ENCODE assay signal across 14 cellular contexts in genomic region chr3:172179680-172180399, GRCh38.
DNase-seq lines count a peak whose midpoint lies in the region; ATAC-seq and TF ChIP-seq lines count a peak whose summit lies in the region.
"Had no signal": no experiment of that assay in that cellular context is flagged by ENCODE, and none has a peak within 500 bp of the region (broad histone marks: within the 10 kb centered on the region; RNA-seq: fewer than 3 reads in every experiment).

No MANE protein-coding gene starts in this region.

- H2BK15ac ChIP-seq in mesendoderm (replicated peaks; ENCODE audit: low read depth): no peak overlapping the region

- no peak overlapping the region for H2BK5ac ChIP-seq in mesendoderm (ENCODE audit: low read length)

- no peak overlapping the region for H2AK5ac ChIP-seq in mesendoderm (ENCODE audit: low read length)

- no peak overlapping the region for H3K23ac ChIP-seq in mesendoderm (ENCODE audit: low read length)

- H3K4me2 ChIP-seq in hepatocyte (no peak overlapping the region), mesendoderm (ENCODE audit: low read length) (no peak overlapping the region)

- H3K56ac ChIP-seq in mesendoderm (ENCODE audit: low read length): no peak overlapping the region

- no peak overlapping the region for H3K4ac ChIP-seq in mesendoderm (ENCODE audit: low read depth, low read length)

- H3K18ac ChIP-seq in mesendoderm (ENCODE audit: low read length): no peak overlapping the region

- H3K4me1 ChIP-seq in hepatocyte (ENCODE audit: insufficient read depth): peaks cover 20% of the 10 kb centered on the region
- peaks cover 18% of the 10 kb centered on the region for H3K4me1 ChIP-seq in mesendoderm (ENCODE audit: control insufficient read depth, low read depth, low read length)

- no peak overlapping the region for H4K5ac ChIP-seq in mesendoderm (ENCODE audit: low read length)

- H4K20me1 ChIP-seq in hepatocyte (ENCODE audit: insufficient read depth, poor library complexity, severe bottlenecking): peaks cover 12% of the 10 kb centered on the region

- H3K9ac ChIP-seq in mesendoderm (ENCODE audit: low read length): no peak overlapping the region

- H3K79me2 ChIP-seq in hepatocyte: peaks cover 95% of the 10 kb centered on the region
- H3K79me2 ChIP-seq in mesendoderm (ENCODE audit: control insufficient read depth, insufficient read depth, low read length): peaks cover 47% of the 10 kb centered on the region

- H2AFZ ChIP-seq in hepatocyte: no peak overlapping the region

- H3K4me3 ChIP-seq in hepatocyte: no peak overlapping the region
- no peak overlapping the region for H3K4me3 ChIP-seq in mesendoderm (ENCODE audit: low read length)
- H3K4me3 ChIP-seq: lung, Peyer's patch, uterus had no signal

- 74% methylated on average over 5 of the region's 5 CpGs for WGBS in hepatocyte (ENCODE audit: low lambda C conversion rate, missing lambda C conversion rate)
- no CpG with 5 or more reads among the region's 5 CpGs for WGBS in mesendoderm (ENCODE audit: extremely low coverage, insufficient coverage, low lambda C conversion rate)

- H3K9me2 ChIP-seq in hepatocyte (replicated peaks; ENCODE audit: insufficient read depth): no peaks in the 10 kb centered on the region

- H3K9me3 ChIP-seq in hepatocyte (ENCODE audit: low read depth): no peaks in the 10 kb centered on the region
- H3K9me3 ChIP-seq: Peyer's patch, uterus had no signal

- H3K27me3 ChIP-seq in hepatocyte: no peaks in the 10 kb centered on the region
- no peaks in the 10 kb centered on the region for H3K27me3 ChIP-seq in mesendoderm (ENCODE audit: insufficient read depth, low read length, poor library complexity)
- H3K27me3 ChIP-seq: Peyer's patch, uterus had no signal

- no peak overlapping the region for H2BK120ac ChIP-seq in mesendoderm (ENCODE audit: low read depth, low read length)

- H3K27ac ChIP-seq in hepatocyte (peak overlapping the region; percentile 75), mesendoderm (ENCODE audit: low read depth, low read length) (no peak overlapping the region)
- H3K27ac ChIP-seq: uterus had no signal

- ATAC-seq in GM21423 (IDR thresholded peaks at IDR 0.05; ENCODE audit: unreplicated experiment) (peak; percentile 53), HG03097 (IDR thresholded peaks at IDR 0.05; ENCODE audit: low FRiP score, unreplicated experiment) (no peak)

- H3K36me3 ChIP-seq in hepatocyte (replicated peaks; ENCODE audit: insufficient read depth, low read depth): peaks cover 2% of the 10 kb centered on the region
- H3K36me3 ChIP-seq in mesendoderm (ENCODE audit: control insufficient read depth, insufficient read depth, low read length): no peaks in the 10 kb centered on the region
- H3K36me3 ChIP-seq: Peyer's patch, uterus had no signal

- peak; percentile 58 for DNase-seq in DMS53 (lab: John Stamatoyannopoulos, UW)
- DNase-seq in M059J (ENCODE audit: low read depth): peak; percentile 34
- DNase-seq in hepatocyte (ENCODE audit: low spot score): peak; percentile 54
- DNase-seq in middle frontal gyrus (ENCODE audit: extremely low spot score, low spot score): no peak
- DNase-seq in central memory CD4-positive, alpha-beta T cell: no peak
- no peak for DNase-seq in mesendoderm
- DNase-seq: foreskin melanocyte, NCI-H1436, Peyer's patch, retina, uterus had no signal

- H4K8ac ChIP-seq in mesendoderm (ENCODE audit: low read depth, low read length): no peak overlapping the region

- no peak for TF ChIP-seq CTCF in hepatocyte (IDR thresholded peaks at IDR 0.05; ENCODE audit: poor library complexity)

- H3K79me1 ChIP-seq in mesendoderm (ENCODE audit: low read length): peaks cover 33% of the 10 kb centered on the region

Comparison
In these comparisons a context has a peak if more than half of its experiments do, and no peak if none do; other contexts are left out.
1. DNase-seq: peak in DMS53 (single experiment), M059J (single experiment) and hepatocyte (single experiment); none in middle frontal gyrus (single experiment), central memory CD4-positive, alpha-beta T cell (single experiment) and mesendoderm (single experiment).